27 cellular contexts compared by ENCODE assay signal in genomic region chr6:113736978-113737377, GRCh38.
"Had no signal": no experiment of that assay in that cellular context is flagged by ENCODE, and none has a peak within 500 bp of the region (broad histone marks: within the 10 kb centered on the region; RNA-seq: fewer than 3 reads in every experiment).

No MANE protein-coding gene starts in this region.

- H3K27ac ChIP-seq: neutrophil, pancreas, prostate gland, skin epidermis, spleen, stomach, thoracic aorta, thyroid gland, tibial nerve, upper lobe of left lung, vagina had no signal

- ATAC-seq: naive thymus-derived CD8-positive, alpha-beta T cell; natural killer cell treated with Interleukin-12 subunit alpha and Interleukin-12 subunit beta and Interleukin-15 and Interleukin-18, amount 100 ng/mL, for 72 hours; right cardiac atrium; sciatic nerve; stimulated activated effector memory CD8-positive, alpha-beta T cell treated with anti-CD3 and anti-CD28 coated beads, Interleukin-12 subunit alpha, Interleukin-12 subunit beta, amount 100 ng/mL, for 72 hours; stimulated activated naive B cell treated with anti-CD40 and anti-IgM and Interleukin-4, amounts not matched to agents 10 μg/mL and 1 μg/mL and 100 μg/mL, for 72 hours had no signal

- H3K4me3 ChIP-seq: pancreas, prostate gland, skin epidermis, smooth muscle cell, spleen, stomach, thoracic aorta, thyroid gland, tibial nerve, upper lobe of left lung, vagina had no signal

- H3K27me3 ChIP-seq: neutrophil, pancreas, spleen, stomach, thyroid gland, tibial nerve, upper lobe of left lung, vagina had no signal

- H3K4me2 ChIP-seq: smooth muscle cell had no signal

- H3K4me1 ChIP-seq: prostate gland, thyroid gland had no signal

- FAIRE-seq: pancreas, urothelium cell line had no signal

- DNase-seq: naive thymus-derived CD8-positive, alpha-beta T cell; nephron progenitor cell; nucleus accumbens; pancreas; right cardiac atrium; spleen; stimulated activated CD4-positive, alpha-beta T cell treated with anti-CD3 and anti-CD28 coated beads, Interleukin-12 subunit alpha, Interleukin-12 subunit beta, amount 100 ng/mL, for 4 hours; stimulated activated CD4-positive, alpha-beta T cell treated with anti-CD3 and anti-CD28 coated beads, Interleukin-2, amount 100 ng/mL, for 24 hours; stimulated activated CD4-positive, alpha-beta T cell treated with anti-CD3 and anti-CD28 coated beads, Interleukin-2, amount 100 ng/mL, for 48 hours; stimulated activated CD4-positive, alpha-beta T cell treated with anti-CD3 and anti-CD28 coated beads, Interleukin-4, amount 100 ng/mL, for 24 hours; stimulated activated naive B cell treated with anti-CD40 and anti-IgM and Interleukin-4, amounts not matched to agents 10 μg/mL and 1 μg/mL and 100 μg/mL, for 72 hours; stimulated activated naive CD4-positive, alpha-beta T cell treated with Interleukin-2 at 50 U/mL for 16 hours; stomach; thyroid gland; trophoblast cell; upper lobe of left lung had no signal

- H3K36me3 ChIP-seq: neutrophil, pancreas, prostate gland, spleen, stomach, thoracic aorta, thyroid gland, tibial nerve, upper lobe of left lung, vagina had no signal

- H3K9me3 ChIP-seq: neutrophil, pancreas, prostate gland, spleen, stomach, thoracic aorta, thyroid gland, tibial nerve, upper lobe of left lung, vagina had no signal
